Comparison of ENCODE assay signal across 1 cellular context in genomic region chr12:57434517-57435223, GRCh38.
TF ChIP-seq lines count a peak whose summit lies in the region.

Gene INHBC (plus strand): TSS chr12:57434784. CDS start chr12:57434887, 103 bp downstream.

TF ChIP-seq in HepG2, 621 proteins besides CTCF, POLR2A, EP300 and RAD21 (continued from another document and continues in another):
- TF ChIP-seq ZBTB44 (CRISPR knock-in tag; IDR thresholded peaks at IDR 0.05) (no peak), ZNF569 (CRISPR knock-in tag; IDR thresholded peaks at IDR 0.05; ENCODE audit: borderline replicate concordance) (no peak), NCOA2 (CRISPR knock-in tag; IDR thresholded peaks at IDR 0.05) (no peak), MZF1 (CRISPR knock-in tag; IDR thresholded peaks at IDR 0.05; ENCODE audit: borderline replicate concordance) (no peak), E2F2 (CRISPR knock-in tag; IDR thresholded peaks at IDR 0.05; ENCODE audit: borderline replicate concordance) (no peak), TBX2 (CRISPR knock-in tag; IDR thresholded peaks at IDR 0.05; ENCODE audit: borderline replicate concordance) (no peak; the same call in 1 of the 2 replicates), NFE2 (CRISPR knock-in tag; IDR thresholded peaks at IDR 0.05) (no peak), SIX1 (CRISPR knock-in tag; IDR thresholded peaks at IDR 0.05; ENCODE audit: borderline replicate concordance) (no peak), CAMTA2 (CRISPR knock-in tag; IDR thresholded peaks at IDR 0.05; ENCODE audit: borderline replicate concordance) (no peak), ZNF207 (IDR thresholded peaks at IDR 0.05; ENCODE audit: borderline replicate concordance) (no peak), MLXIP (CRISPR knock-in tag; IDR thresholded peaks at IDR 0.05; ENCODE audit: borderline replicate concordance) (no peak), HDAC2 (CRISPR knock-in tag; IDR thresholded peaks at IDR 0.05) (no peak; the same call in 1 of the 2 replicates), SIN3A (IDR thresholded peaks at IDR 0.05; ENCODE audit: borderline replicate concordance, low read depth, low read length) (no peak), TMF1 (CRISPR knock-in tag; IDR thresholded peaks at IDR 0.05; ENCODE audit: low read depth) (peak; percentile 64; the same call in 1 of the 2 replicates), ZNF800 (CRISPR knock-in tag; IDR thresholded peaks at IDR 0.05) (no peak), U2AF1 (optimal IDR thresholded peaks at IDR 0.05; ENCODE audit: low read depth, low read length) (no peak), TOE1 (CRISPR knock-in tag; IDR thresholded peaks at IDR 0.05) (no peak), POGK (CRISPR knock-in tag; conservative IDR thresholded peaks at IDR 0.05) (no peak), KMT2B (CRISPR knock-in tag; IDR thresholded peaks at IDR 0.05) (0 out of 2 replicates have a peak, but pooled peaks have one; percentile 18), ZNF597 (CRISPR knock-in tag; IDR thresholded peaks at IDR 0.05) (no peak), ZUFSP (CRISPR knock-in tag; IDR thresholded peaks at IDR 0.05; ENCODE audit: borderline replicate concordance) (no peak), NRL (CRISPR knock-in tag; IDR thresholded peaks at IDR 0.05; ENCODE audit: borderline replicate concordance) (peak; percentile 73; the same call in 1 of the 2 replicates), ZNF709 (CRISPR knock-in tag; IDR thresholded peaks at IDR 0.05) (no peak), ZFP91 (CRISPR knock-in tag; IDR thresholded peaks at IDR 0.05; ENCODE audit: borderline replicate concordance) (peak; percentile 73; the same call in 1 of the 2 replicates), ZNF580 (CRISPR knock-in tag; IDR thresholded peaks at IDR 0.05; ENCODE audit: borderline replicate concordance, low read depth) (no peak), POGZ (CRISPR knock-in tag; IDR thresholded peaks at IDR 0.05) (no peak), KIAA2018 (CRISPR knock-in tag; IDR thresholded peaks at IDR 0.05; ENCODE audit: borderline replicate concordance) (no peak), HINFP (CRISPR knock-in tag; IDR thresholded peaks at IDR 0.05; ENCODE audit: low read depth) (no peak)
